ENCODE assay signal across 9 cellular contexts in the genomic region with DNA sequence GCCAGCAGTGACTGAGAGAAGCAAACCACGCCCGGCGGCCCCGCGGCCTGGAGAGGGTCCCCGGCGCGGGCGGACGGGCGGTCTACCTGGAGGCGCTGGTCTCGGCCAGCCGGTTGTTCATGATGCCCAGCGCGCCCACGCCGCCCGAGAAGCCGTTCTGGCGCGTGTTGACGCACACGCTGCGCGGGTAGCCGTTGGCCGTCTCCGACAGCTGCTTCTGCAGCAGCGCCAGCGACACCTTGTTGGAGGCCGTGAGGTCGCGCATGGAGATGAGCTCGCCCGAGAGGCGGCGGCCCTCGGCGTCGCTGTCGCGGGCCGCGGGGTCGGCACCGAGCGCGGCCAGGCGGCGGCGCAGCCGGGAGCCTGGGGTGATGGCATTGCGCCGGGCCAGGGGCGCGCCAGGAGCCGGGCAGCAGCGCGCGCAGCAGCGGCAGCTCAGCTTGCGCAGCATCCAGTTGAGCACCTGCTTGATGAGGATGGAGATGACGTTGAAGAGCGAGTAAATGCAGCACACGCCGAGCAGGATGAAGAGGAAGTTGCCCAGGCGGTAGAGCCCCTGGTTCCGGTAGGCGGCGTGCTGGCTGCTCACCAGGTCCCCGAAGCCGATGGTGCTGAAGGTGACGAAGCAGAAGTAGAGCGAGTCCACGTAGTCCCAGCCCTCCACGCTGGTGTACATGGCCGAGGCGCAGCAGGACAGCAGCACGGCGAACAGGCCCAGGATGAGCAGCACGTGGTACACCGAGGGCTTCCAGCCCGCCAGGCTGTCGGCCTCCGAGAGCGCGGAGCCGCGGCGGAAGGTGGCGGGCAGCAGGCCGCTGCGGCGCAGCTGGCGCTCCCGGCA. TPM values are rescaled to one million over a fixed set of nuclear protein-coding genes. Genes with fewer than 3 reads are reported as not detected.
DNase-seq lines count a peak whose midpoint lies in the region; ATAC-seq and TF ChIP-seq lines count a peak whose summit lies in the region.
"Had no signal": no experiment of that assay in that cellular context is flagged by ENCODE, and none has a peak within 500 bp of the region (broad histone marks: within the 10 kb centered on the region; RNA-seq: fewer than 3 reads in every experiment).

No MANE protein-coding gene starts in this region.

- H3K9ac ChIP-seq in DND-41 (ENCODE audit: low read depth, low read length) (no peak overlapping the region), neural progenitor cell (no peak overlapping the region)

- H3K4me3 ChIP-seq in DND-41 (ENCODE audit: low read depth in 1 of 2, low read length in 2 of 2) (peak overlapping the region in 1 of 2 experiments; percentile 44; a peak in 2 of 4 replicates), SJSA1 (peak overlapping the region; percentile 37), skeletal muscle cell (ENCODE audit: low read depth, low read length) (peak overlapping the region; percentile 48), neural progenitor cell (no peak overlapping the region)

- H3K27ac Mint-ChIP-seq in activated naive CD4-positive, alpha-beta T cell treated with anti-CD3 and anti-CD28 coated beads, Interleukin-2, amount 10 ng/mL, durations not matched to agents 7 days and 5 days: peak overlapping the region; percentile 89
- no peak overlapping the region for H3K27ac Mint-ChIP-seq in neural progenitor cell

- H3K79me2 ChIP-seq in DND-41 (ENCODE audit: insufficient read depth, low read length) (no peaks in the 10 kb centered on the region), neural progenitor cell (ENCODE audit: low read depth) (no peaks in the 10 kb centered on the region)

- H4K20me1 ChIP-seq in DND-41 (ENCODE audit: insufficient read depth, low read length) (no peaks in the 10 kb centered on the region), neural progenitor cell (ENCODE audit: low read depth) (no peaks in the 10 kb centered on the region)

- TF ChIP-seq CTCF in DND-41 (IDR thresholded peaks at IDR 0.05; ENCODE audit: borderline replicate concordance, extremely low read depth, low read length, poor library complexity, severe bottlenecking) (peak; percentile 19), neural progenitor cell (IDR thresholded peaks at IDR 0.05) (no peak)

- H3K36me3 ChIP-seq in DND-41 (ENCODE audit: insufficient read depth, low read length) (no peaks in the 10 kb centered on the region), SJSA1 (no peaks in the 10 kb centered on the region), neural progenitor cell (no peaks in the 10 kb centered on the region)

- no peaks in the 10 kb centered on the region for H3K9me3 Mint-ChIP-seq in activated naive CD4-positive, alpha-beta T cell treated with anti-CD3 and anti-CD28 coated beads, Interleukin-2, amount 10 ng/mL, durations not matched to agents 7 days and 5 days
- no peaks in the 10 kb centered on the region for H3K9me3 Mint-ChIP-seq in neural progenitor cell

- H3K4me3 Mint-ChIP-seq in activated naive CD4-positive, alpha-beta T cell treated with anti-CD3 and anti-CD28 coated beads, Interleukin-2, amount 10 ng/mL, durations not matched to agents 7 days and 5 days: peak overlapping the region; percentile 83
- no peak overlapping the region for H3K4me3 Mint-ChIP-seq in neural progenitor cell

- H3K27ac ChIP-seq in DND-41 (ENCODE audit: low read length) (no peak overlapping the region), SJSA1 (no peak overlapping the region), neural progenitor cell (no peak overlapping the region)
- H3K27ac ChIP-seq: epithelial cell of prostate had no signal

- H3K4me1 ChIP-seq in DND-41 (ENCODE audit: insufficient read depth, low read length): peaks cover 20% of the 10 kb centered on the region
- H3K4me1 ChIP-seq in SJSA1 (replicated peaks): peaks cover 10% of the 10 kb centered on the region
- peaks cover 30% of the 10 kb centered on the region for H3K4me1 ChIP-seq in neural progenitor cell

- DNase-seq in DND-41 (peak; percentile 54), Kasumi-1 (lab: John Stamatoyannopoulos, UW) (peak; percentile 74 to 76), SJSA1 (ENCODE audit: low read depth in 1 of 2, low spot score in 2 of 2) (peak; percentile 36 to 49), Right ventricle myocardium inferior (ENCODE audit: missing footprints) (peak; percentile 84), skeletal muscle cell (ENCODE audit: low read depth) (no peak), neural progenitor cell (ENCODE audit: low spot score) (no peak)
- DNase-seq in activated naive CD4-positive, alpha-beta T cell treated with anti-CD3 and anti-CD28 coated beads, Interleukin-2, amount 10 ng/mL, durations not matched to agents 7 days and 5 days: peak; percentile 87

- intact Hi-C loops in Right ventricle myocardium inferior (cut with DNase I): loop anchor here (5.0 kb wide), 1 partner anchor 246 kb away; no protein-coding TSS in a partner anchor

- H3K4me2 ChIP-seq in DND-41 (ENCODE audit: insufficient read depth, low read length) (peak overlapping the region; percentile 54), neural progenitor cell (no peak overlapping the region)

- no peak overlapping the region for H2AFZ ChIP-seq in DND-41 (ENCODE audit: low read depth, low read length)
- H2AFZ ChIP-seq in neural progenitor cell (replicated peaks): no peak overlapping the region

- peak; percentile 70 for ATAC-seq in DND-41 (ENCODE audit: insufficient read depth, low read depth)
- peak; percentile 79 for ATAC-seq in GM21619 (IDR thresholded peaks at IDR 0.05; ENCODE audit: unreplicated experiment)
- peak; percentile 49 for ATAC-seq in Right ventricle myocardium inferior

- H3K27me3 ChIP-seq in DND-41 (ENCODE audit: insufficient read depth, low read length, poor library complexity): no peaks in the 10 kb centered on the region
- peaks cover 13% of the 10 kb centered on the region for H3K27me3 ChIP-seq in SJSA1 (replicated peaks)
- H3K27me3 ChIP-seq in neural progenitor cell: no peaks in the 10 kb centered on the region

- CTCF ChIA-PET in activated naive CD4-positive, alpha-beta T cell treated with anti-CD3 and anti-CD28 coated beads, Interleukin-2, amount 10 ng/mL, durations not matched to agents 7 days and 5 days (lab: Charles Lee): interaction anchor here (0.8 to 2.6 kb wide), 12 partner anchors 9 to 240 kb away, joined by 3 to 9 read pairs (median 3); partner anchors contain the start of gene MSH2

- peaks cover 25% of the 10 kb centered on the region for H3K4me1 Mint-ChIP-seq in activated naive CD4-positive, alpha-beta T cell treated with anti-CD3 and anti-CD28 coated beads, Interleukin-2, amount 10 ng/mL, durations not matched to agents 7 days and 5 days
- H3K4me1 Mint-ChIP-seq in neural progenitor cell: peaks cover 22% of the 10 kb centered on the region

- no peaks in the 10 kb centered on the region for H3K36me3 Mint-ChIP-seq in activated naive CD4-positive, alpha-beta T cell treated with anti-CD3 and anti-CD28 coated beads, Interleukin-2, amount 10 ng/mL, durations not matched to agents 7 days and 5 days
- peaks cover 2% of the 10 kb centered on the region for H3K36me3 Mint-ChIP-seq in neural progenitor cell

- peaks cover 2% of the 10 kb centered on the region for H3F3A ChIP-seq in neural progenitor cell (ENCODE audit: low read depth)

- H3K9me3 ChIP-seq in DND-41 (ENCODE audit: insufficient read depth, low read length, severe bottlenecking) (no peaks in the 10 kb centered on the region), SJSA1 (replicated peaks) (no peaks in the 10 kb centered on the region), neural progenitor cell (ENCODE audit: low read depth) (no peaks in the 10 kb centered on the region)

- peaks cover 16% of the 10 kb centered on the region for H3K27me3 Mint-ChIP-seq in activated naive CD4-positive, alpha-beta T cell treated with anti-CD3 and anti-CD28 coated beads, Interleukin-2, amount 10 ng/mL, durations not matched to agents 7 days and 5 days
- H3K27me3 Mint-ChIP-seq in neural progenitor cell (ENCODE audit: insufficient read depth, low read depth): peaks cover 2% of the 10 kb centered on the region

RNA-seq across cellular contexts. Expression of gene KCNK12, which starts 49.7 kb away (rescaled TPM):
- not detected in 2 replicates for total RNA-seq in SJSA1 (2014; rRNA removed; shearing (Covaris generic))
- total RNA-seq in Right ventricle myocardium inferior: 0.30 TPM
- 0.19 and 3.1 TPM in 2 replicates for total RNA-seq in neural progenitor cell (ENCODE audit: low replicate concordance)

Comparison
In these comparisons a context has a peak if more than half of its experiments do, and no peak if none do; other contexts are left out.
1. DNase-seq: peak in DND-41 (single experiment), Kasumi-1 (2 of 2), SJSA1 (2 of 2), activated naive CD4-positive, alpha-beta T cell treated with anti-CD3 and anti-CD28 coated beads, Interleukin-2, amount 10 ng/mL, durations not matched to agents 7 days and 5 days (single experiment) and Right ventricle myocardium inferior (single experiment); none in skeletal muscle cell (single experiment) and neural progenitor cell (single experiment).
2. Peak in every context shown above with its lines, with median percentiles within 50 percentile points of each other: ATAC-seq.